In the genomic region with DNA sequence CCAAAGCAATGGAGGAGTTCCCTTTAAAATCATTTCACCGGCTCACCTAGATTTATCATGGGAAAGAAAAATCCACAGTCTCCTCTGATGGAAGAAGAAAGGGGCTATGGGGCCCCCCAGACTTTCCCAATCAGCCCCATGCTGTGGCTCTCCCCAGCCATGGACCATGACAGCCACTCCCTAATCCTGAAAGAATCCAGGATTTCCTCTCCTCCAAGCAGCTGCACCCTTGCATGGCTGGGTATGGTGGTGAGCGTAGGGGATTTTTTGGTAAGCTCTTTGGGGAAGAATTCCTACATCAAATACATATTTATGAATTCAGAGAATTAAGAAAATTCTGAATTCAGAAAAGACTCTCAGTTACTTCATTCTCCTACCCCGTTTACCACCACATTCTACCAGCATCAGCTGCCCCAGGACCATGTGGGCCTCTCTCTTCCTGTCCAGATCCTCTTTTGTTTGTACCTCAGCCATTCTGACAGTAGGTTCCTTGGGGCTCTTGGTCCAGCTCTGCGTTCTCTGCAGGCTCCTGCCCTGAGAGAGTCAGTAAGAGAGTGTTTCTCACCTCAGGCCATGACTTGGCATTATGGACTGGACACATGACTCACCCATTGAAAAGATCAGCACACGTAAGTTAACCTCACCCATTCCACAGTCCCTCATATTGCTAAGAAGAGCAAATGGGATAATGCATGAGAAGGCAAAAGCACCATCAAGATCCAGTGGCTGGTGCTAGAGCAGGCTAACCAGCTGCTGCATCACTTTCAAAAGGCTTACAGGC, we compare ENCODE assay signal across 16 cellular contexts.
DNase-seq lines count a peak whose midpoint lies in the region; ATAC-seq and TF ChIP-seq lines count a peak whose summit lies in the region.
"Had no signal": no experiment of that assay in that cellular context is flagged by ENCODE, and none has a peak within 500 bp of the region (broad histone marks: within the 10 kb centered on the region; RNA-seq: fewer than 3 reads in every experiment).

No MANE protein-coding gene starts in this region.

- peak overlapping the region in 3 of 4 donors; percentile 52 to 69 (median 66) for H3K27ac ChIP-seq in esophagus muscularis mucosa (replicated peaks in 1 of 4)
- no peak overlapping the region for H3K27ac ChIP-seq in smooth muscle cell (ENCODE audit: low read depth)
- no peak overlapping the region for H3K27ac ChIP-seq in prostate gland
- H3K27ac ChIP-seq: C4-2B, PC-9 had no signal

- peaks cover 37% of the 10 kb centered on the region for H3K4me1 Mint-ChIP-seq in activated CD4-positive, alpha-beta T cell treated with anti-CD3 and anti-CD28 coated beads, Interleukin-2, amount 10 ng/mL, durations not matched to agents 24 days and 14 days

- H3K27ac Mint-ChIP-seq in activated CD4-positive, alpha-beta T cell treated with anti-CD3 and anti-CD28 coated beads, Interleukin-2, amount 10 ng/mL, durations not matched to agents 24 days and 14 days: peak overlapping the region; percentile 32

- no peak overlapping the region for H3K4me3 ChIP-seq in esophagus muscularis mucosa
- H3K4me3 ChIP-seq in smooth muscle cell: no peak overlapping the region
- no peak overlapping the region for H3K4me3 ChIP-seq in prostate gland
- H3K4me3 ChIP-seq: PC-9 had no signal

- no peaks in the 10 kb centered on the region for H3K27me3 ChIP-seq in esophagus muscularis mucosa
- H3K27me3 ChIP-seq in smooth muscle cell (ENCODE audit: low read depth): no peaks in the 10 kb centered on the region
- no peaks in the 10 kb centered on the region for H3K27me3 ChIP-seq in prostate gland (replicated peaks; ENCODE audit: insufficient read depth)

- TF ChIP-seq POLR2A in esophagus muscularis mucosa (IDR thresholded peaks at IDR 0.05; ENCODE audit: low read depth): no peak
- TF ChIP-seq POLR2A in prostate gland (IDR thresholded peaks at IDR 0.05): no peak

- H3K4me3 Mint-ChIP-seq in activated CD4-positive, alpha-beta T cell treated with anti-CD3 and anti-CD28 coated beads, Interleukin-2, amount 10 ng/mL, durations not matched to agents 24 days and 14 days: no peak overlapping the region

- H3K4me1 ChIP-seq in esophagus muscularis mucosa (peaks cover 9 to 50% (median 38%) of the 10 kb centered on the region in 4 donors), smooth muscle cell (ENCODE audit: low read depth) (peaks cover 18% of the 10 kb centered on the region), prostate gland (replicated peaks) (no peaks in the 10 kb centered on the region)

- WGBS in esophagus muscularis mucosa: 84% methylated on average over 5 of the region's 5 CpGs
- WGBS in smooth muscle cell (ENCODE audit: low lambda C conversion rate): 77% methylated on average over 5 of the region's 5 CpGs
- WGBS in prostate gland: 94% methylated on average over 5 of the region's 5 CpGs

- no peaks in the 10 kb centered on the region for H3K36me3 ChIP-seq in esophagus muscularis mucosa
- no peaks in the 10 kb centered on the region for H3K36me3 ChIP-seq in smooth muscle cell (ENCODE audit: low read depth)
- no peaks in the 10 kb centered on the region for H3K36me3 ChIP-seq in prostate gland

- intact Hi-C loops in activated CD4-positive, alpha-beta T cell treated with anti-CD3 and anti-CD28 coated beads, Interleukin-2, amount 10 ng/mL, durations not matched to agents 24 days and 14 days (cut with micrococcal nuclease): loop anchor here (5.0 kb wide), 1 partner anchor 39 kb away; no protein-coding TSS in a partner anchor
- intact Hi-C loops in esophagus muscularis mucosa (cut with DNase I) (no loop called here), prostate gland (cut with DNase I) (no loop called here), left colon (cut with DNase I, micrococcal nuclease) (no loop called here)

- no peaks in the 10 kb centered on the region for H3K9me3 ChIP-seq in esophagus muscularis mucosa
- no peaks in the 10 kb centered on the region for H3K9me3 ChIP-seq in smooth muscle cell (replicated peaks; ENCODE audit: low read depth)
- H3K9me3 ChIP-seq in prostate gland: no peaks in the 10 kb centered on the region

- no peak for ATAC-seq in left colon

- H3K36me3 Mint-ChIP-seq in activated CD4-positive, alpha-beta T cell treated with anti-CD3 and anti-CD28 coated beads, Interleukin-2, amount 10 ng/mL, durations not matched to agents 24 days and 14 days (ENCODE audit: low read depth): peaks cover 47% of the 10 kb centered on the region

- H3K4me2 ChIP-seq in smooth muscle cell: peak overlapping the region; percentile 29
- H3K4me2 ChIP-seq: PC-9 had no signal

- no peaks in the 10 kb centered on the region for H3K79me2 ChIP-seq in smooth muscle cell (ENCODE audit: low read depth)

- TF ChIP-seq CTCF in esophagus muscularis mucosa (IDR thresholded peaks at IDR 0.05) (no peak), smooth muscle cell (IDR thresholded peaks at IDR 0.05; ENCODE audit: borderline replicate concordance, insufficient read depth, poor library complexity, severe bottlenecking) (no peak), prostate gland (IDR thresholded peaks at IDR 0.05) (no peak)

- H3K9ac ChIP-seq in smooth muscle cell (ENCODE audit: low read depth): no peak overlapping the region

- H2AFZ ChIP-seq in smooth muscle cell (ENCODE audit: low read depth): no peak overlapping the region
- H2AFZ ChIP-seq: PC-9 had no signal

- peaks cover 8% of the 10 kb centered on the region for H3K9me3 Mint-ChIP-seq in activated CD4-positive, alpha-beta T cell treated with anti-CD3 and anti-CD28 coated beads, Interleukin-2, amount 10 ng/mL, durations not matched to agents 24 days and 14 days

- no peaks in the 10 kb centered on the region for H3F3A ChIP-seq in smooth muscle cell (ENCODE audit: low read depth)

- no peaks in the 10 kb centered on the region for H3K27me3 Mint-ChIP-seq in activated CD4-positive, alpha-beta T cell treated with anti-CD3 and anti-CD28 coated beads, Interleukin-2, amount 10 ng/mL, durations not matched to agents 24 days and 14 days

- DNase-seq in activated CD4-positive, alpha-beta T cell treated with anti-CD3 and anti-CD28 coated beads, Interleukin-2, amount 10 ng/mL, durations not matched to agents 24 days and 14 days: no peak
- DNase-seq in activated CD4-positive, alpha-beta T cell treated with anti-CD3 and anti-CD28 coated beads, Interleukin-2, amount 50 U/mL, for 4 hours: no peak
- DNase-seq in NCI-H460 (ENCODE audit: extremely low read depth, low read depth) (peak; percentile 3), esophagus muscularis mucosa (ENCODE audit: extremely low spot score) (no peak), smooth muscle cell (lab: John Stamatoyannopoulos, UW; ENCODE audit: unreplicated experiment) (no peak), prostate gland (ENCODE audit: low spot score) (no peak), AG08396 (ENCODE audit: low spot score) (no peak), left colon (no peak)
- DNase-seq: COR-L47, DMS153, KG1, NCI-H1105, NCI-H1694 treated with DMSO at 0.1 percent for 48 hours, NCI-H345, PC-9 had no signal

- no peaks in the 10 kb centered on the region for H4K20me1 ChIP-seq in smooth muscle cell (ENCODE audit: low read depth)

- TF ChIP-seq EP300 in esophagus muscularis mucosa (IDR thresholded peaks at IDR 0.05): no peak

Comparison
In these comparisons a context has a peak if more than half of its experiments do, and no peak if none do; other contexts are left out.
1. H3K27ac ChIP-seq: peak in esophagus muscularis mucosa (3 of 4); none in smooth muscle cell (single experiment) and prostate gland (0 of 2).